8 cellular contexts compared by ENCODE assay signal in genomic region chr19:52569648-52570004, GRCh38. TPM values are rescaled to one million over a fixed set of nuclear protein-coding genes. Genes with fewer than 3 reads are reported as not detected.
DNase-seq lines count a peak whose midpoint lies in the region; FAIRE-seq and TF ChIP-seq lines count a peak whose summit lies in the region.
"Not testable (repeated sequence)": the region's sequence is repeated elsewhere in the genome, so short reads cannot be mapped to it uniquely, and the experiment has no call there.

No MANE protein-coding gene starts in this region.

- POLR2A ChIA-PET in RWPE1 (lab: Yijun Ruan, JAX; ENCODE audit: low non-redundant PET): not testable (repeated sequence)

- H3K4me2 ChIP-seq in keratinocyte (ENCODE audit: control insufficient read depth, extremely low read depth, insufficient read depth, low read depth, low read length): peak overlapping the region; percentile 69
- H3K4me2 ChIP-seq in osteoblast (ENCODE audit: insufficient read depth, low read length): peak overlapping the region; percentile 96

- not testable (repeated sequence) for H3K9me1 ChIP-seq in keratinocyte (ENCODE audit: control insufficient read depth, extremely low read depth, insufficient read depth, low read length)

- peaks cover 70% of the 10 kb centered on the region for H3K36me3 Mint-ChIP-seq in activated naive CD8-positive, alpha-beta T cell treated with anti-CD3 and anti-CD28 coated beads for 36 hours

- H2AFZ ChIP-seq in keratinocyte (ENCODE audit: control insufficient read depth, low read length) (peak overlapping the region; percentile 80), osteoblast (ENCODE audit: low read length) (peak overlapping the region; percentile 97)

- not testable (repeated sequence) for H3K27me3 ChIP-seq in keratinocyte (ENCODE audit: control insufficient read depth, extremely low read depth, insufficient read depth, low read length); osteoblast (ENCODE audit: insufficient read depth, low read length); thyroid gland

- TF ChIP-seq POLR2A in thyroid gland (IDR thresholded peaks at IDR 0.05): not testable (repeated sequence)

- not testable (repeated sequence) for TF ChIP-seq CTCF in RWPE1 (conservative IDR thresholded peaks at IDR 0.05; ENCODE audit: low read depth); keratinocyte (optimal IDR thresholded peaks at IDR 0.05 in 1 of 3, IDR thresholded peaks at IDR 0.05 in 1 of 3, conservative IDR thresholded peaks at IDR 0.05 in 1 of 3; ENCODE audit: extremely low read depth in 1 of 3, insufficient read depth in 2 of 3, low read length in 3 of 3); osteoblast (IDR thresholded peaks at IDR 0.05; ENCODE audit: extremely low read depth, low read depth, low read length); thyroid gland (IDR thresholded peaks at IDR 0.05)

- peak overlapping the region; percentile 54 for H3K9ac ChIP-seq in keratinocyte (ENCODE audit: control insufficient read depth, extremely low read depth, insufficient read depth, low read length)

- DNase-seq in D341Med (ENCODE audit: low spot score) (peak; percentile 43), HT1080 (ENCODE audit: low read depth) (peak; percentile 0), RWPE1 (ENCODE audit: low spot score) (peak; percentile 6), osteoblast (ENCODE audit: insufficient read length, low spot score, missing footprints) (peak; percentile 79), thyroid gland (peak; percentile 83 to 85)
- DNase-seq in activated naive CD8-positive, alpha-beta T cell treated with anti-CD3 and anti-CD28 coated beads for 36 hours; epithelial cell of prostate (ENCODE audit: low read depth, low spot score); keratinocyte (ENCODE audit: low read depth, low spot score): not testable (repeated sequence)

- not testable (repeated sequence) for H3K27me3 Mint-ChIP-seq in activated naive CD8-positive, alpha-beta T cell treated with anti-CD3 and anti-CD28 coated beads for 36 hours

- H3K9me3 Mint-ChIP-seq in activated naive CD8-positive, alpha-beta T cell treated with anti-CD3 and anti-CD28 coated beads for 36 hours: peaks cover 36% of the 10 kb centered on the region

- H3K4me3 ChIP-seq in keratinocyte (ENCODE audit: control insufficient read depth in 2 of 3, extremely low read depth in 1 of 3, insufficient read depth in 2 of 3, low read depth in 1 of 3, low read length in 3 of 3): peak overlapping the region; percentile 59 to 87 (median 67)
- H3K4me3 ChIP-seq in osteoblast (ENCODE audit: insufficient read depth, low read length): peak overlapping the region; percentile 99
- H3K4me3 ChIP-seq in thyroid gland (replicated peaks in 1 of 3): peak overlapping the region in 2 of 3 donors; percentile 31 to 56

- H3K4me1 Mint-ChIP-seq in activated naive CD8-positive, alpha-beta T cell treated with anti-CD3 and anti-CD28 coated beads for 36 hours: peaks cover 20% of the 10 kb centered on the region

- WGBS in thyroid gland, 2 donors: 2 to 8% methylated on average over 12 to 13 of the region's 13 CpGs

- not testable (repeated sequence) for H3K36me3 ChIP-seq in keratinocyte (ENCODE audit: control insufficient read depth in 2 of 2, extremely low read depth in 1 of 2, insufficient read depth in 2 of 2, low read length in 2 of 2); thyroid gland
- H3K36me3 ChIP-seq in osteoblast (ENCODE audit: insufficient read depth, low read length): peaks cover 17% of the 10 kb centered on the region

- H3K27ac Mint-ChIP-seq in activated naive CD8-positive, alpha-beta T cell treated with anti-CD3 and anti-CD28 coated beads for 36 hours: not testable (repeated sequence)

- not testable (repeated sequence) for H3K9me3 ChIP-seq in keratinocyte (ENCODE audit: control insufficient read depth, low read depth, low read length); osteoblast (ENCODE audit: low read depth, low read length); thyroid gland

- not testable (repeated sequence) for H3K79me2 ChIP-seq in keratinocyte (ENCODE audit: control insufficient read depth, insufficient read depth, low read length)
- peaks cover 20% of the 10 kb centered on the region for H3K79me2 ChIP-seq in osteoblast (ENCODE audit: insufficient read depth, low read length)

- H3K4me1 ChIP-seq in keratinocyte (ENCODE audit: control insufficient read depth, extremely low read depth, insufficient read depth, low read length); osteoblast (ENCODE audit: insufficient read depth, low read length); thyroid gland: not testable (repeated sequence)

- dilution Hi-C loops in keratinocyte (cut with MboI; ENCODE audit: extremely low pct_ligation_motif_present, low sequenced_read_pairs): not testable (repeated sequence)

- intact Hi-C loops in thyroid gland (cut with DNase I): not testable (repeated sequence)

- FAIRE-seq in keratinocyte (lab: Jason Lieb, UNC): not testable (repeated sequence)

- peak overlapping the region; percentile 94 for H3K4me3 Mint-ChIP-seq in activated naive CD8-positive, alpha-beta T cell treated with anti-CD3 and anti-CD28 coated beads for 36 hours

- H3K27ac ChIP-seq in RWPE1 (peak overlapping the region; percentile 91), epithelial cell of prostate (peak overlapping the region; percentile 84), keratinocyte (ENCODE audit: control insufficient read depth, insufficient read depth, low read length) (peak overlapping the region; percentile 60), osteoblast (ENCODE audit: low read depth, low read length) (peak overlapping the region; percentile 63), thyroid gland (peak overlapping the region; percentile 63 to 84 (median 77))

- CTCF ChIA-PET in RWPE1 (lab: Yijun Ruan, JAX): not testable (repeated sequence)

- not testable (repeated sequence) for H4K20me1 ChIP-seq in keratinocyte (ENCODE audit: control insufficient read depth, extremely low read depth, insufficient read depth, low read length); osteoblast (ENCODE audit: insufficient read depth, low read length)

RNA-seq across cellular contexts. Expression of gene ZNF701, which starts 0.5 kb away (rescaled TPM):
- 2.2 and 2.7 TPM in 2 replicates for total RNA-seq in HT1080 (2014; rRNA removed; shearing (Covaris generic))
- 1.6 and 1.8 TPM in 2 replicates for polyA plus RNA-seq in HT1080 (2015; cell fraction: cytosol; rRNA removed)
- 4.3 and 4.4 TPM in 2 replicates for polyA plus RNA-seq in HT1080 (2015; cell fraction: nucleus; rRNA removed)
- 10 to 100 TPM; 18.9 to 19.2 TPM for total RNA-seq in activated naive CD8-positive, alpha-beta T cell treated with anti-CD3 and anti-CD28 coated beads for 36 hours
- 6.0 to 7.2 TPM (median 7.0 TPM) in 3 replicates for polyA plus RNA-seq in keratinocyte
- polyA plus RNA-seq in keratinocyte (2011; ENCODE audit: low read depth): 2.3 TPM
- polyA plus RNA-seq in keratinocyte (2011; cell fraction: cytosol; rRNA removed): 2.0 and 4.4 TPM in 2 replicates
- polyA plus RNA-seq in keratinocyte (2011; cell fraction: nucleus; rRNA removed): 12.8 and 13.2 TPM in 2 replicates
- 3.9 and 7.6 TPM in 2 replicates for polyA plus RNA-seq in keratinocyte (2012; ENCODE audit: low replicate concordance)
- 4.2 to 21.3 TPM (median 13.1 TPM) in 3 replicates for polyA minus RNA-seq in keratinocyte
- polyA minus RNA-seq in keratinocyte (2011; cell fraction: cytosol; rRNA and poly(A)+ RNA removed): 5.9 TPM
- 11.1 and 18.2 TPM in 2 replicates for polyA minus RNA-seq in keratinocyte (2011; cell fraction: nucleus; rRNA and poly(A)+ RNA removed)
- 14.5 and 17.7 TPM in 2 replicates for total RNA-seq in osteoblast
- 10 to 100 TPM; 22.3 to 39.3 (median 28.3) TPM for total RNA-seq in thyroid gland

RNA-seq across cellular contexts. Expression of gene ZNF808, which starts 42.2 kb away (rescaled TPM):
- total RNA-seq in HT1080 (2014; rRNA removed; shearing (Covaris generic)): 0.16 TPM in 1 of 2 replicates, not detected in the other
- polyA plus RNA-seq in HT1080 (2015; cell fraction: cytosol; rRNA removed): not detected in 2 replicates
- polyA plus RNA-seq in HT1080 (2015; cell fraction: nucleus; rRNA removed): not detected in 2 replicates
- total RNA-seq in activated naive CD8-positive, alpha-beta T cell treated with anti-CD3 and anti-CD28 coated beads for 36 hours: 10 to 100 TPM; 21.1 to 25.7 TPM
- 5.7 to 6.8 TPM (median 5.8 TPM) in 3 replicates for polyA plus RNA-seq in keratinocyte
- 5.4 TPM for polyA plus RNA-seq in keratinocyte (2011; ENCODE audit: low read depth)
- 2.7 and 5.4 TPM in 2 replicates for polyA plus RNA-seq in keratinocyte (2011; cell fraction: cytosol; rRNA removed)
- polyA plus RNA-seq in keratinocyte (2011; cell fraction: nucleus; rRNA removed): 14.1 and 15.9 TPM in 2 replicates
- 2.7 and 3.9 TPM in 2 replicates for polyA plus RNA-seq in keratinocyte (2012; ENCODE audit: low replicate concordance)
- 6.9 to 29.1 TPM (median 16.7 TPM) in 3 replicates for polyA minus RNA-seq in keratinocyte
- 8.2 TPM for polyA minus RNA-seq in keratinocyte (2011; cell fraction: cytosol; rRNA and poly(A)+ RNA removed)
- polyA minus RNA-seq in keratinocyte (2011; cell fraction: nucleus; rRNA and poly(A)+ RNA removed): 16.4 and 32.1 TPM in 2 replicates
- 17.0 and 19.7 TPM in 2 replicates for total RNA-seq in osteoblast
- total RNA-seq in thyroid gland: 10 to 100 TPM; 33.4 to 98.3 (median 58.9) TPM

Comparison
In these comparisons a context has a peak if more than half of its experiments do, and no peak if none do; other contexts are left out.
1. H3K4me3 ChIP-seq: peak in every context shown above with its lines; median percentile 99 in osteoblast; 67 in keratinocyte; 44 in thyroid gland.
2. RNA of gene ZNF808, which starts 42.2 kb away (total RNA-seq): 33.4 to 98.3 TPM in thyroid gland, 21.1 to 25.7 TPM in activated naive CD8-positive, alpha-beta T cell treated with anti-CD3 and anti-CD28 coated beads for 36 hours and 17.0 to 19.7 TPM in osteoblast; 0.16 TPM in HT1080; every median in the first group is over 10 times any median in the second.
3. Peak in every context shown above with its lines, with median percentiles within 50 percentile points of each other: H3K27ac ChIP-seq.